In the genomic region with DNA sequence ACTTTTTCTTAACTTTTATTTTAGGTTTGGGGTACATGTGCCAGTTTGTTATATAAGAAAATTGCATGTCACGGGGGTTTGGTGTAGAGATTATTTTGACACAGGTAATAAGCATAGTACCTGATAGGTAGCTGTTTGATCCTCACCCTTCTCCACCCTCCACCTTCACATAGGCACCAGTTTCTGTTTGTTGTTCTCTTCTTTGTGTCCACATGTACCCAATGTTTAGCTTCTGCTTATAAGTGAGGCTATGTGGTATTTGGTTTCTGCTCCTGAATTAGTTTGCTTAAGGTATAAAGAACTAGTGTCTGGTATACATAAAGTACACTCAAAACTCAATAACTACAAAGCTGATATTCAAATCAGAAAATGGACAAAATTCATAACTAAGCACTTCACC, we compare ENCODE assay signal across 20 cellular contexts.
DNase-seq lines count a peak whose midpoint lies in the region; ATAC-seq lines count a peak whose summit lies in the region.
"Had no signal": no experiment of that assay in that cellular context is flagged by ENCODE, and none has a peak within 500 bp of the region (broad histone marks: within the 10 kb centered on the region; RNA-seq: fewer than 3 reads in every experiment).

No MANE protein-coding gene starts in this region.

- intact Hi-C loops in left colon (cut with DNase I, micrococcal nuclease), result no loop called here

- ATAC-seq in left colon (peak; percentile 54), GM19023 (IDR thresholded peaks at IDR 0.05; ENCODE audit: unreplicated experiment) (no peak)
- ATAC-seq in activated CD4-positive, CD25-positive, alpha-beta regulatory T cell treated with anti-CD3 and anti-CD28 coated beads, Interleukin-2, amount 50 U/mL, for 24 hours, result no peak
- ATAC-seq: A549, GM12878 had no signal

- DNase-seq in DMS153 (lab: John Stamatoyannopoulos, UW), result peak; percentile 2
- DNase-seq in DMS153 treated with DMSO at 0.1 percent for 48 hours (lab: John Stamatoyannopoulos, UW; ENCODE audit: unreplicated experiment), result no peak
- peak; percentile 71 for DNase-seq in DMS53 (lab: John Stamatoyannopoulos, UW)
- peak; percentile 62 for DNase-seq in NCI-H748 (lab: John Stamatoyannopoulos, UW; ENCODE audit: unreplicated experiment)
- DNase-seq in left colon, result no peak
- no peak for DNase-seq in AG20443 (ENCODE audit: low spot score)
- DNase-seq: 8988T; ACHN; Calu3; CD4-positive, alpha-beta memory T cell; COR-L47; DMS79; EL; GDM1; GOT3; HFFc6 had no signal

Comparison
In these comparisons a context has a peak if more than half of its experiments do, and no peak if none do; other contexts are left out.
1. DNase-seq: peak in DMS153 (single experiment), DMS53 (single experiment) and NCI-H748 (single experiment); none in DMS153 treated with DMSO at 0.1 percent for 48 hours (single experiment), left colon (0 of 2) and AG20443 (single experiment).